Comparison of ENCODE assay signal across 9 cellular contexts in genomic region chr21:33308586-33309490, GRCh38. TPM values are rescaled to one million over a fixed set of nuclear protein-coding genes. Genes with fewer than 3 reads are reported as not detected.
A peak's percentile ranks its signal among the peaks of the same experiment; 100 is the strongest.
DNase-seq lines count a peak whose midpoint lies in the region; ATAC-seq and TF ChIP-seq lines count a peak whose summit lies in the region.
"Had no signal": no experiment of that assay in that cellular context is flagged by ENCODE, and none has a peak within 500 bp of the region (broad histone marks: within the 10 kb centered on the region; RNA-seq: fewer than 3 reads in every experiment).

No MANE protein-coding gene starts in this region.

- CTCF ChIA-PET in activated naive CD4-positive, alpha-beta T cell treated with anti-CD3 and anti-CD28 coated beads, Interleukin-2, amount 10 ng/mL, durations not matched to agents 7 days and 5 days (lab: Charles Lee): interaction anchor here (1.1 to 1.8 kb wide), 4 partner anchors 9 to 297 kb away, joined by 3 to 6 read pairs (median 4); partner anchors contain the start of gene IFNAR1
- CTCF ChIA-PET in WTC11 (lab: Charles Lee): no interaction called here

- no peak for DNase-seq in activated naive CD4-positive, alpha-beta T cell treated with anti-CD3 and anti-CD28 coated beads, Interleukin-2, amount 10 ng/mL, durations not matched to agents 7 days and 5 days
- no peak for DNase-seq in activated naive CD4-positive, alpha-beta T cell treated with anti-CD3 and anti-CD28 coated beads, Interleukin-2, amount 50 U/mL, for 16 hours
- DNase-seq in NCI-H2029 treated with DMSO at 0.1 percent for 48 hours (lab: John Stamatoyannopoulos, UW) (peak; percentile 53), epithelial cell of esophagus (ENCODE audit: low read depth) (peak; percentile 20), WTC11 (ENCODE audit: low spot score) (no peak), T-helper 9 cell (no peak), ovary (no peak)

- peaks cover 3% of the 10 kb centered on the region for H3K27me3 Mint-ChIP-seq in activated naive CD4-positive, alpha-beta T cell treated with anti-CD3 and anti-CD28 coated beads, Interleukin-2, amount 10 ng/mL, durations not matched to agents 7 days and 5 days
- H3K27me3 Mint-ChIP-seq in WTC11 (ENCODE audit: low read depth): no peaks in the 10 kb centered on the region; the same call in 1 of the 2 replicates

- TF ChIP-seq POLR2A in ovary (IDR thresholded peaks at IDR 0.05): no peak

- POLR2A ChIA-PET in WTC11 (lab: Charles Lee): no interaction called here

- no peaks in the 10 kb centered on the region for H3K27me3 ChIP-seq in ovary
- H3K27me3 ChIP-seq: neutrophil had no signal

- no peak overlapping the region for H3K4me3 ChIP-seq in epithelial cell of esophagus (ENCODE audit: low read length)
- H3K4me3 ChIP-seq in ovary: no peak overlapping the region

- H3K36me3 Mint-ChIP-seq in activated naive CD4-positive, alpha-beta T cell treated with anti-CD3 and anti-CD28 coated beads, Interleukin-2, amount 10 ng/mL, durations not matched to agents 7 days and 5 days: no peaks in the 10 kb centered on the region
- H3K36me3 Mint-ChIP-seq in WTC11: no peaks in the 10 kb centered on the region

- no peak overlapping the region for H3K4me3 Mint-ChIP-seq in activated naive CD4-positive, alpha-beta T cell treated with anti-CD3 and anti-CD28 coated beads, Interleukin-2, amount 10 ng/mL, durations not matched to agents 7 days and 5 days
- no peak overlapping the region for H3K4me3 Mint-ChIP-seq in WTC11

- intact Hi-C loops in ovary (cut with DNase I): no loop called here

- whole genome bisulfite sequencing in ovary, 3 donors: 20 to 26% (median 22%) methylated on average over 6 of the region's 6 CpGs

- no peak for TF ChIP-seq EP300 in ovary (IDR thresholded peaks at IDR 0.05)

- TF ChIP-seq CTCF in epithelial cell of esophagus (IDR thresholded peaks at IDR 0.05; ENCODE audit: insufficient read depth, low read depth, low read length, missing control alignments) (no peak), WTC11 (IDR thresholded peaks at IDR 0.05) (no peak), ovary (IDR thresholded peaks at IDR 0.05) (no peak)

- peaks cover 6% of the 10 kb centered on the region for H3K9me3 Mint-ChIP-seq in activated naive CD4-positive, alpha-beta T cell treated with anti-CD3 and anti-CD28 coated beads, Interleukin-2, amount 10 ng/mL, durations not matched to agents 7 days and 5 days
- H3K9me3 Mint-ChIP-seq in WTC11: peaks cover 5% of the 10 kb centered on the region

- H3K4me1 ChIP-seq in ovary (ENCODE audit: insufficient read depth): peaks cover 3% of the 10 kb centered on the region

- no peaks in the 10 kb centered on the region for H3K9me3 ChIP-seq in ovary
- H3K9me3 ChIP-seq: neutrophil had no signal

- H3K4me1 Mint-ChIP-seq in activated naive CD4-positive, alpha-beta T cell treated with anti-CD3 and anti-CD28 coated beads, Interleukin-2, amount 10 ng/mL, durations not matched to agents 7 days and 5 days: peaks cover 21% of the 10 kb centered on the region
- H3K4me1 Mint-ChIP-seq in WTC11: no peaks in the 10 kb centered on the region

- H3K27ac ChIP-seq in ovary: no peak overlapping the region
- H3K27ac ChIP-seq: neutrophil had no signal

- H3K27ac Mint-ChIP-seq in activated naive CD4-positive, alpha-beta T cell treated with anti-CD3 and anti-CD28 coated beads, Interleukin-2, amount 10 ng/mL, durations not matched to agents 7 days and 5 days: peak overlapping the region; percentile 56
- H3K27ac Mint-ChIP-seq in WTC11: no peak overlapping the region

- H3K36me3 ChIP-seq in ovary: no peaks in the 10 kb centered on the region
- H3K36me3 ChIP-seq: neutrophil had no signal

- peak; percentile 89 for ATAC-seq in HG02885 (IDR thresholded peaks at IDR 0.05; ENCODE audit: poor library complexity, unreplicated experiment)
- no peak for ATAC-seq in WTC11

TF ChIP-seq in WTC11, 78 proteins besides CTCF, POLR2A, EP300 and RAD21:
- no peak for TF ChIP-seq CBFB (CRISPR knock-in tag; IDR thresholded peaks at IDR 0.05; ENCODE audit: low read depth)
- TF ChIP-seq ZNF671 (CRISPR knock-in tag; IDR thresholded peaks at IDR 0.05): no peak
- TF ChIP-seq, protein P1, sequence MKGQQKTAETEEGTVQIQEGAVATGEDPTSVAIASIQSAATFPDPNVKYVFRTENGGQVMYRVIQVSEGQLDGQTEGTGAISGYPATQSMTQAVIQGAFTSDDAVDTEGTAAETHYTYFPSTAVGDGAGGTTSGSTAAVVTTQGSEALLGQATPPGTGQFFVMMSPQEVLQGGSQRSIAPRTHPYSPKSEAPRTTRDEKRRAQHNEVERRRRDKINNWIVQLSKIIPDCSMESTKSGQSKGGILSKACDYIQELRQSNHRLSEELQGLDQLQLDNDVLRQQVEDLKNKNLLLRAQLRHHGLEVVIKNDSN (CRISPR knock-in tag; IDR thresholded peaks at IDR 0.05): no peak
- no peak for TF ChIP-seq CDX4 (CRISPR knock-in tag; IDR thresholded peaks at IDR 0.05; ENCODE audit: borderline replicate concordance)
- TF ChIP-seq, protein P2, sequence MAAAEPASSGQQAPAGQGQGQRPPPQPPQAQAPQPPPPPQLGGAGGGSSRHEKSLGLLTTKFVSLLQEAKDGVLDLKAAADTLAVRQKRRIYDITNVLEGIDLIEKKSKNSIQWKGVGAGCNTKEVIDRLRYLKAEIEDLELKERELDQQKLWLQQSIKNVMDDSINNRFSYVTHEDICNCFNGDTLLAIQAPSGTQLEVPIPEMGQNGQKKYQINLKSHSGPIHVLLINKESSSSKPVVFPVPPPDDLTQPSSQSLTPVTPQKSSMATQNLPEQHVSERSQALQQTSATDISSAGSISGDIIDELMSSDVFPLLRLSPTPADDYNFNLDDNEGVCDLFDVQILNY (CRISPR knock-in tag; IDR thresholded peaks at IDR 0.05): no peak
- TF ChIP-seq EMX1 (CRISPR knock-in tag; IDR thresholded peaks at IDR 0.05): no peak
- no peak for TF ChIP-seq JUN (CRISPR knock-in tag; IDR thresholded peaks at IDR 0.05)
- no peak for TF ChIP-seq ZBTB43 (CRISPR knock-in tag; IDR thresholded peaks at IDR 0.05)
- TF ChIP-seq, protein P3, sequence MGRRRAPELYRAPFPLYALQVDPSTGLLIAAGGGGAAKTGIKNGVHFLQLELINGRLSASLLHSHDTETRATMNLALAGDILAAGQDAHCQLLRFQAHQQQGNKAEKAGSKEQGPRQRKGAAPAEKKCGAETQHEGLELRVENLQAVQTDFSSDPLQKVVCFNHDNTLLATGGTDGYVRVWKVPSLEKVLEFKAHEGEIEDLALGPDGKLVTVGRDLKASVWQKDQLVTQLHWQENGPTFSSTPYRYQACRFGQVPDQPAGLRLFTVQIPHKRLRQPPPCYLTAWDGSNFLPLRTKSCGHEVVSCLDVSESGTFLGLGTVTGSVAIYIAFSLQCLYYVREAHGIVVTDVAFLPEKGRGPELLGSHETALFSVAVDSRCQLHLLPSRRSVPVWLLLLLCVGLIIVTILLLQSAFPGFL (CRISPR knock-in tag; IDR thresholded peaks at IDR 0.05; ENCODE audit: borderline replicate concordance): no peak
- no peak for TF ChIP-seq ATF1 (CRISPR knock-in tag; IDR thresholded peaks at IDR 0.05)
- TF ChIP-seq GTF2I (CRISPR knock-in tag; conservative IDR thresholded peaks at IDR 0.05): no peak
- no peak for TF ChIP-seq IRF2 (CRISPR knock-in tag; IDR thresholded peaks at IDR 0.05; ENCODE audit: borderline replicate concordance, low read depth)
- TF ChIP-seq ZSCAN18 (CRISPR knock-in tag; IDR thresholded peaks at IDR 0.05): no peak
- TF ChIP-seq TCF7 (CRISPR knock-in tag; IDR thresholded peaks at IDR 0.05; ENCODE audit: low read depth): no peak
- TF ChIP-seq NR3C1 (CRISPR knock-in tag; conservative IDR thresholded peaks at IDR 0.05; ENCODE audit: low read depth): no peak
- TF ChIP-seq JAZF1 (CRISPR knock-in tag; IDR thresholded peaks at IDR 0.05): no peak

RNA-seq across cellular contexts. Expression of gene IFNAR1, which starts 15.9 kb away (rescaled TPM):
- total RNA-seq in WTC11 (2021) (12.2 to 14.6 TPM (median 13.2 TPM) in 3 replicates), ovary (10 to 100 TPM; 20.6 to 47.9 (median 35.1) TPM)
- polyA plus RNA-seq in ovary: 10 to 100 TPM; 26.4 to 31.2 TPM

RNA-seq across cellular contexts. Expression of gene IL10RB, which starts 42.7 kb away (rescaled TPM):
- total RNA-seq in WTC11 (2021): 3.7 to 5.1 TPM (median 4.1 TPM) in 3 replicates
- 10 to 100 TPM; 18.1 to 25.5 (median 23.8) TPM for total RNA-seq in ovary
- polyA plus RNA-seq in ovary: 10 to 100 TPM; 31.5 to 31.7 TPM

Comparison
In these comparisons a context has a peak if more than half of its experiments do, and no peak if none do; other contexts are left out.
1. DNase-seq: peak in NCI-H2029 treated with DMSO at 0.1 percent for 48 hours (single experiment) and epithelial cell of esophagus (single experiment); none in activated naive CD4-positive, alpha-beta T cell treated with anti-CD3 and anti-CD28 coated beads, Interleukin-2, amount 10 ng/mL, durations not matched to agents 7 days and 5 days (single experiment), activated naive CD4-positive, alpha-beta T cell treated with anti-CD3 and anti-CD28 coated beads, Interleukin-2, amount 50 U/mL, for 16 hours (single experiment), WTC11 (single experiment), T-helper 9 cell (single experiment) and ovary (0 of 5).